Comparison of ENCODE assay signal across 19 cellular contexts in genomic region chr18:3478262-3478978, GRCh38. TPM values are rescaled to one million over a fixed set of nuclear protein-coding genes. Genes with fewer than 3 reads are reported as not detected.
DNase-seq lines count a peak whose midpoint lies in the region; ATAC-seq and TF ChIP-seq lines count a peak whose summit lies in the region.
"Had no signal": no experiment of that assay in that cellular context is flagged by ENCODE, and none has a peak within 500 bp of the region (broad histone marks: within the 10 kb centered on the region; RNA-seq: fewer than 3 reads in every experiment).

No MANE protein-coding gene starts in this region.

- TF ChIP-seq POLR2A in esophagus muscularis mucosa (IDR thresholded peaks at IDR 0.05; ENCODE audit: low read depth) (no peak), lower leg skin (IDR thresholded peaks at IDR 0.05) (no peak)

- intact Hi-C loops in esophagus muscularis mucosa (cut with DNase I) = no loop called here
- intact Hi-C loops in sciatic nerve (cut with DNase I) = no loop called here
- intact Hi-C loops in lower leg skin (cut with DNase I; ENCODE audit: low total_unique reads) = no loop called here

- no peak for TF ChIP-seq EP300 in esophagus muscularis mucosa (IDR thresholded peaks at IDR 0.05)

- DNase-seq in SKM-1 treated with dmso at 0.1 percent for 144 hours (lab: John Stamatoyannopoulos, UW; ENCODE audit: unreplicated experiment) (peak; percentile 21), SKM-1 (lab: John Stamatoyannopoulos, UW; ENCODE audit: unreplicated experiment) (no peak), RWPE2 (ENCODE audit: low spot score) (no peak), esophagus muscularis mucosa (ENCODE audit: extremely low spot score) (peak; percentile 72), sciatic nerve (ENCODE audit: low spot score) (no peak), H4 (ENCODE audit: low spot score) (no peak), lower leg skin (ENCODE audit: low spot score in 2 of 2) (no peak)
- DNase-seq in stimulated activated CD4-positive, alpha-beta T cell treated with anti-CD3 and anti-CD28 coated beads, Interleukin-12 subunit alpha, Interleukin-12 subunit beta, amount 100 ng/mL, for 4 hours = no peak
- DNase-seq: activated CD4-positive, alpha-beta T cell treated with anti-CD3 and anti-CD28 coated beads, Interleukin-2, amount 10 ng/mL, durations not matched to agents 24 days and 14 days; DMS53; KG1; kidney glomerular epithelial cell; NCI-H1436 treated with DMSO at 0.1 percent for 48 hours; stimulated activated naive CD8-positive, alpha-beta T cell treated with anti-CD3 and anti-CD28 coated beads, Interleukin-15, amount 100 ng/mL, for 72 hours had no signal

- 95% methylated on average over 8 of the region's 8 CpGs for WGBS in esophagus muscularis mucosa
- 82 to 83% methylated on average over 8 of the region's 8 CpGs for WGBS in lower leg skin, 2 donors

- H3K27me3 ChIP-seq in RWPE2 (ENCODE audit: insufficient read depth, poor library complexity, severe bottlenecking) = no peaks in the 10 kb centered on the region
- H3K27me3 ChIP-seq in esophagus muscularis mucosa = no peaks in the 10 kb centered on the region
- H3K27me3 ChIP-seq: hepatocyte, neutrophil had no signal

- H3K36me3 ChIP-seq in RWPE2 (ENCODE audit: low read depth) (no peaks in the 10 kb centered on the region), esophagus muscularis mucosa (no peaks in the 10 kb centered on the region)
- H3K36me3 ChIP-seq: neutrophil had no signal

- H3K9me3 ChIP-seq in RWPE2 (ENCODE audit: severe bottlenecking) (no peaks in the 10 kb centered on the region), esophagus muscularis mucosa (no peaks in the 10 kb centered on the region)
- H3K9me3 ChIP-seq: neutrophil had no signal

- H3K4me3 ChIP-seq in RWPE2 (ENCODE audit: severe bottlenecking) (no peak overlapping the region), esophagus muscularis mucosa (no peak overlapping the region), lower leg skin (ENCODE audit: low read depth, poor library complexity, severe bottlenecking) (no peak overlapping the region)
- H3K4me3 ChIP-seq: hepatocyte, SK-N-MC had no signal

- H3K27ac ChIP-seq in RWPE2 (ENCODE audit: poor library complexity, severe bottlenecking) (no peak overlapping the region), esophagus muscularis mucosa (replicated peaks in 1 of 4) (no peak overlapping the region)
- H3K27ac ChIP-seq: C4-2B, hepatocyte, neutrophil, SK-N-MC had no signal

- H3K4me1 ChIP-seq in RWPE2 (ENCODE audit: insufficient read depth, poor library complexity, severe bottlenecking) (no peaks in the 10 kb centered on the region), esophagus muscularis mucosa (no peaks in the 10 kb centered on the region)

- ATAC-seq in RWPE2 (ENCODE audit: low read depth) (peak; percentile 29; the same call in 2 of the 3 replicates), sciatic nerve (peak; percentile 15)
- ATAC-seq: HCT116; stimulated activated naive CD8-positive, alpha-beta T cell treated with anti-CD3 and anti-CD28 coated beads, Interleukin-15, amount 100 ng/mL, for 72 hours had no signal

- no peak for TF ChIP-seq CTCF in RWPE2 (IDR thresholded peaks at IDR 0.05; ENCODE audit: poor library complexity, severe bottlenecking)
- TF ChIP-seq CTCF in esophagus muscularis mucosa (IDR thresholded peaks at IDR 0.05) = no peak
- TF ChIP-seq CTCF in lower leg skin (IDR thresholded peaks at IDR 0.05) = no peak

RNA-seq across cellular contexts. Expression of gene TGIF1, which starts 28.4 kb away (rescaled TPM):
- 100 to 1,000 TPM in 1 of 4 donors, 10 to 100 TPM in 3; 48.2 to 142 (median 64.0) TPM for total RNA-seq in esophagus muscularis mucosa
- total RNA-seq in sciatic nerve = 59.3 TPM
- 126 and 127 TPM in 2 replicates for total RNA-seq in H4 (2014; rRNA removed; shearing (Covaris generic))
- total RNA-seq in lower leg skin = 100 to 1,000 TPM in 2 of 4 donors, 10 to 100 TPM in 2; 87.5 to 114 (median 106) TPM

Comparison
In these comparisons a context has a peak if more than half of its experiments do, and no peak if none do; other contexts are left out.
1. DNase-seq: peak in SKM-1 treated with dmso at 0.1 percent for 144 hours (single experiment) and esophagus muscularis mucosa (single experiment); none in SKM-1 (single experiment), RWPE2 (single experiment), sciatic nerve (single experiment), H4 (single experiment), stimulated activated CD4-positive, alpha-beta T cell treated with anti-CD3 and anti-CD28 coated beads, Interleukin-12 subunit alpha, Interleukin-12 subunit beta, amount 100 ng/mL, for 4 hours (single experiment) and lower leg skin (0 of 2).